ENCODE assay signal across 1 cellular context in the genomic region with DNA sequence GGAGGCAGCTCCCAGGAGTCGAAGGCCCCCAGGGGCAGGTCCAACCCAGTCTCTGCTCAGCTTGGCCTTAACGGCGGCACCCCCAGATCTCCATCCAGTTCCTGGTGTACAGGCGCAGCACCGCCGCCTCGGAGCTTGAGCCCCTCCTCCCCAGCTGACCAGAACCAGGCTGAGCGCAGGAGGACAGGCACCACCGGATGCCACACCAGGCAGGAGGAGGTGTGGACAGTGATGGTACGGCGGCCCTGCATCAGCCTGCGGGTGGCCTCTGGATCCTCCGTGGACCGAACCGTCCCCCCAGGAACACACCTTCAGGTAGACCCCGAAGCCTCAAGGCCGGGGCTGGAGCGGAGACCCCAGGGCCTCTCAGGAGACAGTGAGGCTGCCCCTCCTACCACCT.
TF ChIP-seq lines count a peak whose summit lies in the region.

No MANE protein-coding gene starts in this region.

TF ChIP-seq in IMR-90, 13 proteins besides CTCF, POLR2A, EP300 and RAD21 (continued from another document):
- TF ChIP-seq, protein P1, sequence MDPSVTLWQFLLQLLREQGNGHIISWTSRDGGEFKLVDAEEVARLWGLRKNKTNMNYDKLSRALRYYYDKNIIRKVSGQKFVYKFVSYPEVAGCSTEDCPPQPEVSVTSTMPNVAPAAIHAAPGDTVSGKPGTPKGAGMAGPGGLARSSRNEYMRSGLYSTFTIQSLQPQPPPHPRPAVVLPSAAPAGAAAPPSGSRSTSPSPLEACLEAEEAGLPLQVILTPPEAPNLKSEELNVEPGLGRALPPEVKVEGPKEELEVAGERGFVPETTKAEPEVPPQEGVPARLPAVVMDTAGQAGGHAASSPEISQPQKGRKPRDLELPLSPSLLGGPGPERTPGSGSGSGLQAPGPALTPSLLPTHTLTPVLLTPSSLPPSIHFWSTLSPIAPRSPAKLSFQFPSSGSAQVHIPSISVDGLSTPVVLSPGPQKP (IDR thresholded peaks at IDR 0.05; ENCODE audit: borderline replicate concordance, low read depth, low read length): no peak
- TF ChIP-seq, protein P2, sequence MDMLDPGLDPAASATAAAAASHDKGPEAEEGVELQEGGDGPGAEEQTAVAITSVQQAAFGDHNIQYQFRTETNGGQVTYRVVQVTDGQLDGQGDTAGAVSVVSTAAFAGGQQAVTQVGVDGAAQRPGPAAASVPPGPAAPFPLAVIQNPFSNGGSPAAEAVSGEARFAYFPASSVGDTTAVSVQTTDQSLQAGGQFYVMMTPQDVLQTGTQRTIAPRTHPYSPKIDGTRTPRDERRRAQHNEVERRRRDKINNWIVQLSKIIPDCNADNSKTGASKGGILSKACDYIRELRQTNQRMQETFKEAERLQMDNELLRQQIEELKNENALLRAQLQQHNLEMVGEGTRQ (IDR thresholded peaks at IDR 0.05; ENCODE audit: low read depth, low read length): no peak
- TF ChIP-seq SMC3 (IDR thresholded peaks at IDR 0.05; ENCODE audit: low read depth, low read length) (no peak), BHLHE40 (IDR thresholded peaks at IDR 0.05; ENCODE audit: low read depth, low read length) (no peak), NFE2L2 (IDR thresholded peaks at IDR 0.05; ENCODE audit: low read depth, low read length) (no peak)
